Comparison of ENCODE assay signal across 9 cellular contexts in the genomic region with DNA sequence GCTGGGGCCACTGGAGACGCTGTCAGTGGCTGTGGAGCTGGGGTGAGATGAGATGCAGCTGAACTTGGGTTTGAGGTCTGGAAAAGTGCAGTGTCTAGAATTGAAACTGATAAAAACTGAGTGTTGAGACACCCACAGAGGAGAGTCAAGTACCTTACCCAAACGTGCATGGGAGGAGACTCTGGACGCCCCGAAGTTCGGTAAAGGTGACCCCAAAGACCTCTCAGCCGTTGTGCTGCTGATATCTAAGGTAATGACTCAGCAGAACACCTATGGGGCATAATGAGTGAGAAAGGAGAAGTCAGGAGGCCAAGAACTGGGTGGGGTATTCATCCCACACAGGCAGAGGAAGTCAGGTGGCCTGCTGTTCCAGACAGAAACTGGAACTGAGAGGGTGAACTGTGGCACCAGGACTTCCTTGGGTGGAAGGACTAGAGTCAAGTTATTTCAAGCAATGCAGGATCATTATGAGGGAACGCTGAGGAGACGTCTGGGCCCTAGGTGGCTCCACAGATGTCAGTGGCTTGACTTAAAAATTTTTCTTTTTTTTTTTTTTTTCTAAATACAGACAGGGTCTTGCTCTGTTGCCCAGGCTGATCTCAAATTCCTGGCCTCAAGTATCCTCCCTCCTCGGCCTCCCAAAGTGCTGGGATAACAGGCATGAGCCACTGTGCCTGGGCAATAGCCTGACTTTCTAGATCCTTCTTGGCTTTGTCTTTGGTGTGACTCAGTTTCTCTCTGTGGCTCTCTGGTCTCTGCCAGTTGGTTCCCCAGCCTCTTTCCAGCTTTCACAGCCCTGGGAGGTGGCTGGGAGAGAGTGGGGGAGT.
A peak's percentile ranks its signal among the peaks of the same experiment; 100 is the strongest.
DNase-seq lines count a peak whose midpoint lies in the region; ATAC-seq, FAIRE-seq and TF ChIP-seq lines count a peak whose summit lies in the region.
"Had no signal": no experiment of that assay in that cellular context is flagged by ENCODE, and none has a peak within 500 bp of the region (broad histone marks: within the 10 kb centered on the region; RNA-seq: fewer than 3 reads in every experiment).

No MANE protein-coding gene starts in this region.

- H3K4me2 ChIP-seq in SU-DHL-6 (ENCODE audit: low read depth, low read length, poor library complexity, severe bottlenecking) (peak overlapping the region; percentile 1), Karpas-422 (ENCODE audit: low read depth, low read length, poor library complexity, severe bottlenecking) (no peak overlapping the region)

- peak overlapping the region; percentile 5 for H3K27ac Mint-ChIP-seq in activated T-cell treated with anti-CD3 and anti-CD28 coated beads, Interleukin-2, amount 50 U/mL, for 24 hours
- peak overlapping the region; percentile 49 for H3K27ac Mint-ChIP-seq in stimulated activated naive CD8-positive, alpha-beta T cell treated with anti-CD3 and anti-CD28 coated beads, Interleukin-15, Interleukin-2, amounts not matched to agents 100 ng/mL and 50 ng/mL, for 24 hours

- peaks cover 4% of the 10 kb centered on the region for H3K4me1 ChIP-seq in Karpas-422 (ENCODE audit: low read length)

- no peak for TF ChIP-seq CTCF in SU-DHL-6 (IDR thresholded peaks at IDR 0.05; ENCODE audit: insufficient read depth, low read length, poor library complexity, severe bottlenecking)

- H3K27me3 ChIP-seq in SU-DHL-6 (ENCODE audit: low read length), result no peaks in the 10 kb centered on the region
- no peaks in the 10 kb centered on the region for H3K27me3 ChIP-seq in Karpas-422 (ENCODE audit: low read length)

- H3K9me3 Mint-ChIP-seq in activated T-cell treated with anti-CD3 and anti-CD28 coated beads, Interleukin-2, amount 50 U/mL, for 24 hours, result no peaks in the 10 kb centered on the region
- no peaks in the 10 kb centered on the region for H3K9me3 Mint-ChIP-seq in stimulated activated naive CD8-positive, alpha-beta T cell treated with anti-CD3 and anti-CD28 coated beads, Interleukin-15, Interleukin-2, amounts not matched to agents 100 ng/mL and 50 ng/mL, for 24 hours
- H3K9me3 Mint-ChIP-seq: central memory CD8-positive, alpha-beta T cell had no signal

- H3K27ac ChIP-seq in SU-DHL-6 (ENCODE audit: low read depth, low read length) (no peak overlapping the region), Karpas-422 (ENCODE audit: low read length) (no peak overlapping the region)

- H3K79me2 ChIP-seq in SU-DHL-6 (ENCODE audit: insufficient read depth, low read length) (no peaks in the 10 kb centered on the region), Karpas-422 (ENCODE audit: low read length) (no peaks in the 10 kb centered on the region)

- no peaks in the 10 kb centered on the region for H3F3A ChIP-seq in SU-DHL-6 (ENCODE audit: insufficient read depth)

- H3K27me3 Mint-ChIP-seq in activated T-cell treated with anti-CD3 and anti-CD28 coated beads, Interleukin-2, amount 50 U/mL, for 24 hours, result no peaks in the 10 kb centered on the region
- H3K27me3 Mint-ChIP-seq in stimulated activated naive CD8-positive, alpha-beta T cell treated with anti-CD3 and anti-CD28 coated beads, Interleukin-15, Interleukin-2, amounts not matched to agents 100 ng/mL and 50 ng/mL, for 24 hours, result peaks cover 4% of the 10 kb centered on the region

- FAIRE-seq in HTR-8/SVneo (lab: Jason Lieb, UNC), result no peak

- H3K36me3 Mint-ChIP-seq in activated T-cell treated with anti-CD3 and anti-CD28 coated beads, Interleukin-2, amount 50 U/mL, for 24 hours (ENCODE audit: low read depth), result no peaks in the 10 kb centered on the region
- H3K36me3 Mint-ChIP-seq in stimulated activated naive CD8-positive, alpha-beta T cell treated with anti-CD3 and anti-CD28 coated beads, Interleukin-15, Interleukin-2, amounts not matched to agents 100 ng/mL and 50 ng/mL, for 24 hours (ENCODE audit: low read depth), result no peaks in the 10 kb centered on the region

- no peak for DNase-seq in activated T-cell treated with anti-CD3 and anti-CD28 coated beads, Interleukin-2, amount 50 U/mL, for 24 hours
- no peak for DNase-seq in activated T-cell treated with anti-CD3 and anti-CD28 coated beads, Interleukin-2, amount 50 U/mL, for 1 hour
- no peak for DNase-seq in HCEC 1CT
- DNase-seq in Karpas-422, result no peak
- no peak for DNase-seq in HTR-8/SVneo (ENCODE audit: insufficient read length, low spot score)

- H4K20me1 ChIP-seq in SU-DHL-6 (ENCODE audit: low read depth, low read length), result no peaks in the 10 kb centered on the region
- no peaks in the 10 kb centered on the region for H4K20me1 ChIP-seq in Karpas-422 (ENCODE audit: insufficient read depth, low read depth, low read length)

- H3K36me3 ChIP-seq in SU-DHL-6 (ENCODE audit: low read length), result no peaks in the 10 kb centered on the region
- H3K36me3 ChIP-seq in Karpas-422 (ENCODE audit: insufficient read depth, low read length), result no peaks in the 10 kb centered on the region

- H3K9me3 ChIP-seq in SU-DHL-6 (ENCODE audit: insufficient read depth, low read length) (no peaks in the 10 kb centered on the region), Karpas-422 (ENCODE audit: low read length) (no peaks in the 10 kb centered on the region)

- no peaks in the 10 kb centered on the region for H3K9me2 ChIP-seq in SU-DHL-6 (replicated peaks; ENCODE audit: insufficient read depth, low read length)
- H3K9me2 ChIP-seq in Karpas-422 (replicated peaks; ENCODE audit: insufficient read depth, low read length), result no peaks in the 10 kb centered on the region

- H2AFZ ChIP-seq in SU-DHL-6 (ENCODE audit: low read depth, low read length, severe bottlenecking), result peak overlapping the region; percentile 21
- no peak overlapping the region for H2AFZ ChIP-seq in Karpas-422 (ENCODE audit: low read length)

- no peak overlapping the region for H3K4me3 Mint-ChIP-seq in activated T-cell treated with anti-CD3 and anti-CD28 coated beads, Interleukin-2, amount 50 U/mL, for 24 hours
- peak overlapping the region; percentile 11 for H3K4me3 Mint-ChIP-seq in stimulated activated naive CD8-positive, alpha-beta T cell treated with anti-CD3 and anti-CD28 coated beads, Interleukin-15, Interleukin-2, amounts not matched to agents 100 ng/mL and 50 ng/mL, for 24 hours
- H3K4me3 Mint-ChIP-seq: central memory CD8-positive, alpha-beta T cell had no signal

- H3K4me3 ChIP-seq in SU-DHL-6 (ENCODE audit: insufficient read depth, low read length, poor library complexity, severe bottlenecking), result no peak overlapping the region
- H3K4me3 ChIP-seq in Karpas-422 (ENCODE audit: low read length), result no peak overlapping the region

- ATAC-seq in HG03045 (IDR thresholded peaks at IDR 0.05; ENCODE audit: unreplicated experiment), result peak; percentile 69

- no peak overlapping the region for H3K9ac ChIP-seq in SU-DHL-6 (ENCODE audit: low read length)
- H3K9ac ChIP-seq in Karpas-422 (ENCODE audit: low read length), result no peak overlapping the region

- peaks cover 10% of the 10 kb centered on the region for H3K4me1 Mint-ChIP-seq in activated T-cell treated with anti-CD3 and anti-CD28 coated beads, Interleukin-2, amount 50 U/mL, for 24 hours (ENCODE audit: low read depth)
- H3K4me1 Mint-ChIP-seq in stimulated activated naive CD8-positive, alpha-beta T cell treated with anti-CD3 and anti-CD28 coated beads, Interleukin-15, Interleukin-2, amounts not matched to agents 100 ng/mL and 50 ng/mL, for 24 hours (ENCODE audit: low read depth), result peaks cover 8% of the 10 kb centered on the region
- H3K4me1 Mint-ChIP-seq: central memory CD8-positive, alpha-beta T cell had no signal
